Comparison of ENCODE assay signal across 1 cellular context in the genomic region with DNA sequence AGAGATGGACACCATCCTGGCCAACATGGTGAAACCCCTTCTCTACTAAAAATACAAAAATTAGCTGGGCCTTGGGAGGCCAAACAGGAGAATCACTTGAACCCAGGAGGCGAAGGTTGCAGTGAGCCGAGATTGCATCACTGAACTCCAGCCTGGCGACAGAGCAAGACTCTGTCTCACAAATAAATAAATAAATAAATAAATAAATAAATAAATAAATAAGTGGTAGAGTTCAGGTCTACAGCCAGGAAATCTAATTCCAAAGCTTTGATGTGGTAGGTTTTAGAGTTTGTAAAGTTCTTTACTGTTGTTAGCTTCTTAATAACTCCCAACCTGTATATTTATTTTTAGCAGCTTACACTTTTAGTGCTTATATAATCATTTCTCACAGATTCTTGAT. TPM values are rescaled to one million over a fixed set of nuclear protein-coding genes. Genes with fewer than 3 reads are reported as not detected.
"Had no signal": no experiment of that assay in that cellular context is flagged by ENCODE, and none has a peak within 500 bp of the region (broad histone marks: within the 10 kb centered on the region; RNA-seq: fewer than 3 reads in every experiment).

No MANE protein-coding gene starts in this region.

RNA-seq across cellular contexts. Expression of gene NR4A3, which starts 35.9 kb away (rescaled TPM):
- polyA plus RNA-seq: naive thymus-derived CD4-positive, alpha-beta T cell had no signal
